1 cellular context compared by ENCODE assay signal in the genomic region with DNA sequence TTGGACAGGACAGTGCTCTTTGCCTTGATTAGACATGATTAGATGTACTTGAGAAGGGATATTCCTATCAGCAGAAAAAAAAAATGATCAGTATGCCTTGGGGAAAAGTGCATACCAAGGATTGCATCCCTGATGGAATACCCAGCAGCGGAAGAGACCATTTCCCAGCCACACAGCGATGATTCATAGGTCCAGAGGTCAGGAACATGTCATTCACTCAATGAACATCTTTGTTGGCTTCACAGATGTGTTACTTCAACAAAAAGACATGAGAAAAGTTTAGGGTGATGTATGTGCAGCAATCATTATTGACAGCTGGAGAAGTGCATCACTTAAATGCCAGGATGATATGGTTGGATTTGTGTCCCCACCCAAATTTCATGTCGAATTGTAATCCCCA.
A peak's percentile ranks its signal among the peaks of the same experiment; 100 is the strongest.
TF ChIP-seq lines count a peak whose summit lies in the region.

No MANE protein-coding gene starts in this region.

TF ChIP-seq in SK-N-SH, 30 proteins besides CTCF, POLR2A, EP300 and RAD21 (continued from another document):
- TF ChIP-seq PBX3 (IDR thresholded peaks at IDR 0.05) (peak; percentile 40; the same call in 1 of the 2 replicates), FOXM1 (IDR thresholded peaks at IDR 0.05; ENCODE audit: low read depth) (no peak), FOSL2 (IDR thresholded peaks at IDR 0.05; ENCODE audit: borderline replicate concordance, low read depth) (peak; percentile 47; the same call in 1 of the 2 replicates), MEF2A (IDR thresholded peaks at IDR 0.05; ENCODE audit: borderline replicate concordance, low read depth) (no peak), RXRA (IDR thresholded peaks at IDR 0.05; ENCODE audit: borderline replicate concordance, low read depth) (no peak; the same call in 1 of the 2 replicates), TCF12 (IDR thresholded peaks at IDR 0.05) (peak; percentile 42; the same call in 1 of the 2 replicates)
